8 cellular contexts compared by ENCODE assay signal in genomic region chr2:28751956-28752607, GRCh38. TPM values are rescaled to one million over a fixed set of nuclear protein-coding genes. Genes with fewer than 3 reads are reported as not detected.
DNase-seq lines count a peak whose midpoint lies in the region; ATAC-seq, FAIRE-seq and TF ChIP-seq lines count a peak whose summit lies in the region.

No MANE protein-coding gene starts in this region.

- TF ChIP-seq POLR2A in GM12891 (IDR thresholded peaks at IDR 0.05; ENCODE audit: low read depth, low read length): peak; percentile 50; the same call in 1 of the 2 replicates

- peak overlapping the region; percentile 86 for H3K27ac ChIP-seq in OCI-LY7 (ENCODE audit: low read depth, low read length, poor library complexity, severe bottlenecking)
- peak overlapping the region; percentile 100 for H3K27ac ChIP-seq in hepatocyte

- H3K36me3 ChIP-seq in OCI-LY7 (ENCODE audit: insufficient read depth, low read length) (peaks cover 21% of the 10 kb centered on the region), adipocyte (ENCODE audit: control insufficient read depth, insufficient read depth, low read length, severe bottlenecking) (no peaks in the 10 kb centered on the region), hepatocyte (replicated peaks; ENCODE audit: insufficient read depth, low read depth) (no peaks in the 10 kb centered on the region)

- no peaks in the 10 kb centered on the region for H3K27me3 ChIP-seq in adipocyte (replicated peaks; ENCODE audit: control insufficient read depth, insufficient read depth, low read length)
- H3K27me3 ChIP-seq in hepatocyte: no peaks in the 10 kb centered on the region

- intact Hi-C loops in OCI-LY7 (cut with micrococcal nuclease; ENCODE audit: unreplicated experiment): loop anchor here (5.0 to 10.0 kb wide), 3 partner anchors 145 to 857 kb away; partner anchors contain the start of genes BABAM2, FOSL2 and RBKS
- intact Hi-C loops in sciatic nerve (cut with DNase I): loop anchor here (10.0 kb wide), 1 partner anchor 157 kb away; no protein-coding TSS in a partner anchor

- H4K20me1 ChIP-seq in OCI-LY7 (ENCODE audit: insufficient read depth, low read length) (peaks cover 28% of the 10 kb centered on the region), hepatocyte (ENCODE audit: insufficient read depth, poor library complexity, severe bottlenecking) (peaks cover 37% of the 10 kb centered on the region)

- H3K9me3 ChIP-seq in OCI-LY7 (ENCODE audit: low read length): no peaks in the 10 kb centered on the region
- H3K9me3 ChIP-seq in adipocyte (ENCODE audit: control insufficient read depth, low read length): no peaks in the 10 kb centered on the region
- H3K9me3 ChIP-seq in hepatocyte (ENCODE audit: low read depth): no peaks in the 10 kb centered on the region

- H3K79me2 ChIP-seq in OCI-LY7 (ENCODE audit: insufficient read depth, low read depth, low read length) (peaks cover 59% of the 10 kb centered on the region), hepatocyte (peaks cover 51% of the 10 kb centered on the region)

- 2% methylated on average over 36 of the region's 75 CpGs for WGBS in hepatocyte (ENCODE audit: low lambda C conversion rate, missing lambda C conversion rate)

- peak overlapping the region; percentile 64 for H2AFZ ChIP-seq in OCI-LY7 (ENCODE audit: low read length)
- H2AFZ ChIP-seq in hepatocyte: peak overlapping the region; percentile 6

- no TSS peak for BruUV-seq in OCI-LY7 (replicated peaks; lab: Mats Ljungman, UMichigan)

- H3K4me1 ChIP-seq in OCI-LY7 (ENCODE audit: insufficient read depth, low read length, poor library complexity, severe bottlenecking) (peaks cover 30% of the 10 kb centered on the region), adipocyte (ENCODE audit: control insufficient read depth, insufficient read depth, low read length) (peaks cover 35% of the 10 kb centered on the region), hepatocyte (ENCODE audit: insufficient read depth) (peaks cover 30% of the 10 kb centered on the region)

- FAIRE-seq in GM12891 (lab: Jason Lieb, UNC): no peak

- peak overlapping the region; percentile 91 for H3K4me3 ChIP-seq in AG04449 (ENCODE audit: low read depth, low read length)
- peak overlapping the region; percentile 91 for H3K4me3 ChIP-seq in OCI-LY7 (ENCODE audit: low read depth, low read length, poor library complexity, severe bottlenecking)
- H3K4me3 ChIP-seq in adipocyte (ENCODE audit: low read length): peak overlapping the region; percentile 98
- H3K4me3 ChIP-seq in hepatocyte: peak overlapping the region; percentile 96

- CTCF ChIA-PET in AG04449 (lab: Yijun Ruan, JAX): interaction anchor here (0.6 to 12.6 kb wide), 9 partner anchors 11 to 185 kb away, joined by 3 to 151 read pairs (median 3); no protein-coding TSS in a partner anchor
- CTCF ChIA-PET in OCI-LY7 (lab: Charles Lee; ENCODE audit: unreplicated experiment): no interaction called here

- TF ChIP-seq CTCF in AG04449 (IDR thresholded peaks at IDR 0.05; ENCODE audit: insufficient read depth, low read length, missing control alignments) (no peak), OCI-LY7 (conservative IDR thresholded peaks at IDR 0.05; ENCODE audit: low read length) (no peak), hepatocyte (IDR thresholded peaks at IDR 0.05; ENCODE audit: poor library complexity) (no peak)

- H3K9me2 ChIP-seq in OCI-LY7 (ENCODE audit: insufficient read depth, low read length) (no peaks in the 10 kb centered on the region), hepatocyte (replicated peaks; ENCODE audit: insufficient read depth) (no peaks in the 10 kb centered on the region)

- POLR2A ChIA-PET in AG04449 (lab: Yijun Ruan, JAX): interaction anchor here (1.1 to 1.4 kb wide), 6 partner anchors 89 to 186 kb away, joined by 3 to 8 read pairs (median 4); no protein-coding TSS in a partner anchor
- POLR2A ChIA-PET in OCI-LY7 (lab: Charles Lee): interaction anchor here (1.1 to 1.4 kb wide), 3 partner anchors 8 to 184 kb away, joined by 3 to 5 read pairs (median 4); no protein-coding TSS in a partner anchor

- no peak for DNase-seq in AG04449 (ENCODE audit: low read depth, low spot score)
- DNase-seq in GM12891 (ENCODE audit: insufficient read length, low spot score): peak; percentile 18
- peak; percentile 61 for DNase-seq in OCI-LY7 (ENCODE audit: low spot score)
- DNase-seq in adipocyte (ENCODE audit: low read depth): peak; percentile 57
- no peak for DNase-seq in hepatocyte (ENCODE audit: low spot score)
- DNase-seq in sciatic nerve (ENCODE audit: low spot score): no peak
- DNase-seq in NCI-H1092 treated with DMSO at 0.1 percent for 48 hours (lab: John Stamatoyannopoulos, UW): no peak

- peak overlapping the region; percentile 96 for H3K9ac ChIP-seq in adipocyte (ENCODE audit: low read length)

- H3K4me2 ChIP-seq in OCI-LY7 (ENCODE audit: low read length) (peak overlapping the region; percentile 91), hepatocyte (peak overlapping the region; percentile 76)

- ATAC-seq in HG02763 (IDR thresholded peaks at IDR 0.05; ENCODE audit: unreplicated experiment): peak; percentile 29
- peak; percentile 49 for ATAC-seq in sciatic nerve

TF ChIP-seq in GM12891, 5 proteins besides CTCF, POLR2A, EP300 and RAD21:
- TF ChIP-seq POU2F2 (IDR thresholded peaks at IDR 0.05; ENCODE audit: low read depth, low read length): no peak
- peak; percentile 52; the same call in 1 of the 2 replicates for TF ChIP-seq TAF1 (IDR thresholded peaks at IDR 0.05; ENCODE audit: low read depth, low read length)
- TF ChIP-seq POLR2AphosphoS5 (IDR thresholded peaks at IDR 0.05; ENCODE audit: low read depth, low read length): peak; percentile 42; the same call in 1 of the 2 replicates

RNA-seq across cellular contexts. Expression of gene PPP1CB, which starts 0.5 kb away (rescaled TPM):
- 32.1 TPM for polyA plus RNA-seq in GM12891 (2012; ENCODE audit: low read depth, missing spikeins)
- 48.5 and 67.5 TPM in 2 replicates for total RNA-seq in OCI-LY7 (2014; rRNA removed; shearing (Covaris generic))
- total RNA-seq in OCI-LY7 (2022): 127 and 144 TPM in 2 replicates
- total RNA-seq in hepatocyte: 250 and 269 TPM in 2 replicates
- polyA plus RNA-seq in hepatocyte: 157 and 161 TPM in 2 replicates
- total RNA-seq in sciatic nerve: 210 TPM

RNA-seq across cellular contexts. Expression of gene SPDYA, which starts 58.6 kb away (rescaled TPM):
- polyA plus RNA-seq in GM12891 (2012; ENCODE audit: low read depth, missing spikeins): 0.41 TPM
- total RNA-seq in OCI-LY7 (2014; rRNA removed; shearing (Covaris generic)): 0.77 and 1.1 TPM in 2 replicates
- 1.2 and 1.7 TPM in 2 replicates for total RNA-seq in OCI-LY7 (2022)
- 1.2 and 1.7 TPM in 2 replicates for total RNA-seq in hepatocyte
- polyA plus RNA-seq in hepatocyte: 1.3 and 2.1 TPM in 2 replicates
- total RNA-seq in sciatic nerve: 3.3 TPM

Comparison
In these comparisons a context has a peak if more than half of its experiments do, and no peak if none do; other contexts are left out.
1. DNase-seq: peak in GM12891 (single experiment), OCI-LY7 (single experiment) and adipocyte (single experiment); none in AG04449 (single experiment), hepatocyte (single experiment), sciatic nerve (single experiment) and NCI-H1092 treated with DMSO at 0.1 percent for 48 hours (single experiment).
2. Peak in every context shown above with its lines, with median percentiles within 50 percentile points of each other: H3K4me3 ChIP-seq.